Comparison of ENCODE assay signal across 8 cellular contexts in genomic region chrX:40169193-40170086, GRCh38.
DNase-seq lines count a peak whose midpoint lies in the region; ATAC-seq and TF ChIP-seq lines count a peak whose summit lies in the region.

No MANE protein-coding gene starts in this region.

- TF ChIP-seq CTCF in astrocyte of the cerebellum (IDR thresholded peaks at IDR 0.05; ENCODE audit: low read depth, low read length, missing control alignments) (peak; percentile 54), liver (IDR thresholded peaks at IDR 0.05; ENCODE audit: low read depth, low read length, missing input control) (peak; percentile 16)

- ATAC-seq in GM21825 (IDR thresholded peaks at IDR 0.05; ENCODE audit: unreplicated experiment): peak; percentile 50

- no peak overlapping the region for H3K9ac ChIP-seq in liver (ENCODE audit: low read depth in 1 of 2, low read length in 2 of 2)

- DNase-seq in DMS53 (lab: John Stamatoyannopoulos, UW) (peak; percentile 94), NCI-H128 (lab: John Stamatoyannopoulos, UW; ENCODE audit: unreplicated experiment) (peak; percentile 59), T-helper 9 cell (peak; percentile 65), astrocyte of the cerebellum (ENCODE audit: low read depth) (peak; percentile 45), OCI-M2 (lab: John Stamatoyannopoulos, UW; ENCODE audit: unreplicated experiment) (no peak)
- peak; percentile 82 for DNase-seq in stimulated activated CD8-positive, alpha-beta memory T cell treated with anti-CD3 and anti-CD28 coated beads, Interleukin-4, amount 100 ng/mL, for 48 hours

- no peaks in the 10 kb centered on the region for H3K27me3 ChIP-seq in liver (ENCODE audit: control insufficient read depth in 4 of 4, insufficient read depth in 4 of 4, low read length in 3 of 4)

- H3K27ac ChIP-seq in liver (ENCODE audit: low read depth in 1 of 2, low read length in 2 of 2): no peak overlapping the region

- no peaks in the 10 kb centered on the region for H3K36me3 ChIP-seq in liver (ENCODE audit: control insufficient read depth in 4 of 4, insufficient read depth in 3 of 4, low read depth in 1 of 4, low read length in 3 of 4)

- TF ChIP-seq RAD21 in liver (IDR thresholded peaks at IDR 0.05): peak; percentile 40 to 49

- no peaks in the 10 kb centered on the region for H3K9me3 ChIP-seq in liver (ENCODE audit: control insufficient read depth in 4 of 4, low read length in 3 of 4)

- H3K4me3 ChIP-seq in astrocyte of the cerebellum (ENCODE audit: low read depth, low read length) (no peak overlapping the region), liver (ENCODE audit: low read depth in 1 of 3, low read length in 3 of 3) (no peak overlapping the region)

- 64% methylated on average over 44 of the region's 44 CpGs for WGBS in liver

- in situ Hi-C loops in astrocyte of the cerebellum (cut with HindIII; ENCODE audit: low sequenced_read_pairs): loop anchor here (5.0 kb wide), 1 partner anchor 82 kb away; no protein-coding TSS in a partner anchor

- peaks cover 16 to 57% (median 27%) of the 10 kb centered on the region in 4 donors for H3K4me1 ChIP-seq in liver (ENCODE audit: control insufficient read depth in 4 of 4, insufficient read depth in 4 of 4, low read length in 3 of 4)

TF ChIP-seq in liver, 16 proteins besides CTCF, POLR2A, EP300 and RAD21:
- TF ChIP-seq FOXA1 (IDR thresholded peaks at IDR 0.05) (no peak), GABPA (IDR thresholded peaks at IDR 0.05 in 1 of 2, conservative IDR thresholded peaks at IDR 0.05 in 1 of 2) (no peak), REST (IDR thresholded peaks at IDR 0.05) (no peak), RXRA (IDR thresholded peaks at IDR 0.05) (no peak), YY1 (IDR thresholded peaks at IDR 0.05) (no peak), ATF3 (IDR thresholded peaks at IDR 0.05) (no peak), TAF1 (conservative IDR thresholded peaks at IDR 0.05) (no peak), ZBTB33 (IDR thresholded peaks at IDR 0.05) (no peak), HNF4A (conservative IDR thresholded peaks at IDR 0.05) (no peak), EGR1 (IDR thresholded peaks at IDR 0.05; ENCODE audit: low read depth in 2 of 2) (no peak), MAX (IDR thresholded peaks at IDR 0.05) (no peak), HNF4G (IDR thresholded peaks at IDR 0.05) (no peak), SP1 (IDR thresholded peaks at IDR 0.05) (no peak), FOXA2 (IDR thresholded peaks at IDR 0.05) (no peak), JUND (IDR thresholded peaks at IDR 0.05) (no peak), NR2F2 (IDR thresholded peaks at IDR 0.05) (no peak)
TF ChIP-seq in liver: peak in this region for 0.
